Comparison of ENCODE assay signal across 1 cellular context in the genomic region with DNA sequence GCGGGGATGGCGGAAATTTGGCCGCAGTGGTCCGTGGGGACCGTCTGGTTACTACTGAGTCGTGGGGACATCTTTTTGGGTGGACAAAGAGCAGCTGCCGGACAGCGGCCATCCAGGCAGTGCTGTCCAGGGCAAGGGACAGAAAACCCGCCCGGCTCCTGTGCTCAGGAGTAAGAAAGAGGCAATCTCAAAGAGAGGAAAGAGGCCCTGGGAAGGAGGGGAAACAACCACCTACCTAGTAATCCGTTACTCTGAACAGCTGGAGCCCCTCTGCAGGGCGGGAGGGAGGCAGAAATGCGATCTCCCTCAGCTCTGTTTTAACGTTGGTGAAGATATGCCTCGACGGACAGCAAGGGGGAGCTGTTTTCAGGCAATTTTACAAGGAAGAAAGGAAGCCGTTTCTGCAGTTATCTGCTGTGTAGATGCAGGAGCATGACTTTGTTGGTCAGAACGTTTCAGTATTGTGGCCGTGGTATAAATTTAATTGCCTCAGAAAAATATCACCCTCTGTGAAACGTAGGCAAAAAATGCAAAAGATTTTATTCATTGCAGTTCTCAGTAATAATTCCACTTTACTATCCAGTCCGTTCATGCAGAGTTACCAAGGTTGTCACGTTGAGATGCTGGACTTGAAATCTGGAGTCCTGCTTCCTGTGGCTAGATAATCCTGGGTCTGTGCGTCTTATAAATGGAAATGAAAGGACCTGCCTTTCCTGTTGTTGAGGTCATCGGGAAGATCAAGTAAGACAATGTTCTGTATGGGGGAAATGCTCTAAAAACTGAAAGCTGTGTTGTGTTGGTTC.
TF ChIP-seq lines count a peak whose summit lies in the region.

No MANE protein-coding gene starts in this region.

TF ChIP-seq in HEK293, 187 proteins besides CTCF, POLR2A, EP300 and RAD21 (continued from another document and continues in another):
- TF ChIP-seq ZNF311 (tag by site-specific recombination; IDR thresholded peaks at IDR 0.05; ENCODE audit: borderline replicate concordance) (no peak), HOXA7 (CRISPR knock-in tag; IDR thresholded peaks at IDR 0.05; ENCODE audit: borderline replicate concordance) (no peak), ZNF140 (tag by site-specific recombination; IDR thresholded peaks at IDR 0.05) (no peak), ZNF211 (tag by site-specific recombination; IDR thresholded peaks at IDR 0.05; ENCODE audit: low read depth) (no peak), SETDB1 (IDR thresholded peaks at IDR 0.05; ENCODE audit: insufficient read length, low read length) (peak; percentile 24), ZNF629 (tag by site-specific recombination; IDR thresholded peaks at IDR 0.05) (no peak), REPIN1 (tag by site-specific recombination; IDR thresholded peaks at IDR 0.05; ENCODE audit: low read depth) (no peak), ZNF548 (tag by site-specific recombination; IDR thresholded peaks at IDR 0.05) (no peak), SALL2 (tag by site-specific recombination; IDR thresholded peaks at IDR 0.05; ENCODE audit: borderline replicate concordance) (no peak), ZFP69B (tag by site-specific recombination; IDR thresholded peaks at IDR 0.05) (no peak), KLF7 (tag by site-specific recombination; IDR thresholded peaks at IDR 0.05; ENCODE audit: borderline replicate concordance) (no peak), SP2 (tag by site-specific recombination; IDR thresholded peaks at IDR 0.05) (no peak), ZNF404 (tag by site-specific recombination; IDR thresholded peaks at IDR 0.05) (no peak), EGR2 (tag by site-specific recombination; IDR thresholded peaks at IDR 0.05; ENCODE audit: low read depth) (no peak), ZNF433 (tag by site-specific recombination; IDR thresholded peaks at IDR 0.05; ENCODE audit: low read depth) (no peak), BCL11B (tag by site-specific recombination; IDR thresholded peaks at IDR 0.05; ENCODE audit: low read depth) (no peak), ZNF274 (IDR thresholded peaks at IDR 0.05; ENCODE audit: low read length) (no peak), ZNF274 (tag by site-specific recombination; IDR thresholded peaks at IDR 0.05; ENCODE audit: borderline replicate concordance) (no peak), ZNF776 (tag by site-specific recombination; IDR thresholded peaks at IDR 0.05; ENCODE audit: borderline replicate concordance) (no peak), ZNF510 (tag by site-specific recombination; IDR thresholded peaks at IDR 0.05; ENCODE audit: insufficient replicate concordance) (no peak), ZNF560 (tag by site-specific recombination; IDR thresholded peaks at IDR 0.05; ENCODE audit: borderline replicate concordance) (no peak), HOXD13 (CRISPR knock-in tag; IDR thresholded peaks at IDR 0.05; ENCODE audit: borderline replicate concordance) (no peak), ZNF214 (tag by site-specific recombination; IDR thresholded peaks at IDR 0.05; ENCODE audit: borderline replicate concordance) (no peak), ZXDB (tag by site-specific recombination; IDR thresholded peaks at IDR 0.05) (no peak)
- TF ChIP-seq, protein P1, sequence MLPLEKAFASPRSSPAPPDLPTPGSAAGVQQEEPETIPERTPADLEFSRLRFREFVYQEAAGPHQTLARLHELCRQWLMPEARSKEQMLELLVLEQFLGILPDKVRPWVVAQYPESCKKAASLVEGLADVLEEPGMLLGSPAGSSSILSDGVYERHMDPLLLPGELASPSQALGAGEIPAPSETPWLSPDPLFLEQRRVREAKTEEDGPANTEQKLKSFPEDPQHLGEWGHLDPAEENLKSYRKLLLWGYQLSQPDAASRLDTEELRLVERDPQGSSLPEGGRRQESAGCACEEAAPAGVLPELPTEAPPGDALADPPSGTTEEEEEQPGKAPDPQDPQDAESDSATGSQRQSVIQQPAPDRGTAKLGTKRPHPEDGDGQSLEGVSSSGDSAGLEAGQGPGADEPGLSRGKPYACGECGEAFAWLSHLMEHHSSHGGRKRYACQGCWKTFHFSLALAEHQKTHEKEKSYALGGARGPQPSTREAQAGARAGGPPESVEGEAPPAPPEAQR (tag by site-specific recombination; IDR thresholded peaks at IDR 0.05) = no peak
- TF ChIP-seq, protein P2, sequence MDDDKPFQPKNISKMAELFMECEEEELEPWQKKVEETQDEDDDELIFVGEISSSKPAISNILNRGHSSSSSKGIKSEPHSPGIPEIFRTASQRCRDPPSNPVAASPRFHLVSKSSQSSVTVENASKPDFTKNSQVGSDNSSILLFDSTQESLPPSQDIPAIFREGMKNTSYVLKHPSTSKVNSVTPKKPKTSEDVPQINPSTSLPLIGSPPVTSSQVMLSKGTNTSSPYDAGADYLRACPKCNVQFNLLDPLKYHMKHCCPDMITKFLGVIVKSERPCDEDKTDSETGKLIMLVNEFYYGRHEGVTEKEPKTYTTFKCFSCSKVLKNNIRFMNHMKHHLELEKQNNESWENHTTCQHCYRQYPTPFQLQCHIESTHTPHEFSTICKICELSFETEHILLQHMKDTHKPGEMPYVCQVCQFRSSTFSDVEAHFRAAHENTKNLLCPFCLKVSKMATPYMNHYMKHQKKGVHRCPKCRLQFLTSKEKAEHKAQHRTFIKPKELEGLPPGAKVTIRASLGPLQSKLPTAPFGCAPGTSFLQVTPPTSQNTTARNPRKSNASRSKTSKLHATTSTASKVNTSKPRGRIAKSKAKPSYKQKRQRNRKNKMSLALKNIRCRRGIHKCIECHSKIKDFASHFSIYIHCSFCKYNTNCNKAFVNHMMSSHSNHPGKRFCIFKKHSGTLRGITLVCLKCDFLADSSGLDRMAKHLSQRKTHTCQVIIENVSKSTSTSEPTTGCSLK (tag by site-specific recombination; IDR thresholded peaks at IDR 0.05) = no peak
- TF ChIP-seq, protein P3, sequence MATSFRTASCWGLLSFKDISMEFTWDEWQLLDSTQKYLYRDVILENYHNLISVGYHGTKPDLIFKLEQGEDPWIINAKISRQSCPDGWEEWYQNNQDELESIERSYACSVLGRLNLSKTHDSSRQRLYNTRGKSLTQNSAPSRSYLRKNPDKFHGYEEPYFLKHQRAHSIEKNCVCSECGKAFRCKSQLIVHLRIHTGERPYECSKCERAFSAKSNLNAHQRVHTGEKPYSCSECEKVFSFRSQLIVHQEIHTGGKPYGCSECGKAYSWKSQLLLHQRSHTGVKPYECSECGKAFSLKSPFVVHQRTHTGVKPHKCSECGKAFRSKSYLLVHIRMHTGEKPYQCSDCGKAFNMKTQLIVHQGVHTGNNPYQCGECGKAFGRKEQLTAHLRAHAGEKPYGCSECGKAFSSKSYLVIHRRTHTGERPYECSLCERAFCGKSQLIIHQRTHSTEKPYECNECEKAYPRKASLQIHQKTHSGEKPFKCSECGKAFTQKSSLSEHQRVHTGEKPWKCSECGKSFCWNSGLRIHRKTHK (tag by site-specific recombination; IDR thresholded peaks at IDR 0.05) = no peak
- TF ChIP-seq, protein P4, sequence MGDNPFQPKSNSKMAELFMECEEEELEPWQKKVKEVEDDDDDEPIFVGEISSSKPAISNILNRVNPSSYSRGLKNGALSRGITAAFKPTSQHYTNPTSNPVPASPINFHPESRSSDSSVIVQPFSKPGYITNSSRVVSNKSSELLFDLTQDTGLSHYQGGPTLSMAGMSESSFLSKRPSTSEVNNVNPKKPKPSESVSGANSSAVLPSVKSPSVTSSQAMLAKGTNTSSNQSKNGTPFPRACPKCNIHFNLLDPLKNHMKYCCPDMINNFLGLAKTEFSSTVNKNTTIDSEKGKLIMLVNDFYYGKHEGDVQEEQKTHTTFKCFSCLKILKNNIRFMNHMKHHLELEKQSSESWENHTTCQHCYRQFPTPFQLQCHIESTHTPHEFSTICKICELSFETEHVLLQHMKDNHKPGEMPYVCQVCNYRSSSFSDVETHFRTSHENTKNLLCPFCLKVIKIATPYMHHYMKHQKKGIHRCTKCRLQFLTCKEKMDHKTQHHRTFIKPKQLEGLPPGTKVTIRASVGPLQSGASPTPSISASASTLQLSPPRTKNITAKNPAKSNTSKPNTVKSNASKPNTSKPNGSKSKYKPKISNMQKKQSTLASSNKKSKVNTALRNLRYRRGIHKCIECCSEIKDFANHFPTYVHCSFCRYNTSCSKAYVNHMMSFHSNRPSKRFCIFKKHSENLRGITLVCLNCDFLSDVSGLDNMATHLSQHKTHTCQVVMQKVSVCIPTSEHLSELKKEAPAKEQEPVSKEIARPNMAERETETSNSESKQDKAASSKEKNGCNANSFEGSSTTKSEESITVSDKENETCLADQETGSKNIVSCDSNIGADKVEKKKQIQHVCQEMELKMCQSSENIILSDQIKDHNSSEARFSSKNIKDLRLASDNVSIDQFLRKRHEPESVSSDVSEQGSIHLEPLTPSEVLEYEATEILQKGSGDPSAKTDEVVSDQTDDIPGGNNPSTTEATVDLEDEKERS (tag by site-specific recombination; IDR thresholded peaks at IDR 0.05) = no peak
- TF ChIP-seq, protein P5, sequence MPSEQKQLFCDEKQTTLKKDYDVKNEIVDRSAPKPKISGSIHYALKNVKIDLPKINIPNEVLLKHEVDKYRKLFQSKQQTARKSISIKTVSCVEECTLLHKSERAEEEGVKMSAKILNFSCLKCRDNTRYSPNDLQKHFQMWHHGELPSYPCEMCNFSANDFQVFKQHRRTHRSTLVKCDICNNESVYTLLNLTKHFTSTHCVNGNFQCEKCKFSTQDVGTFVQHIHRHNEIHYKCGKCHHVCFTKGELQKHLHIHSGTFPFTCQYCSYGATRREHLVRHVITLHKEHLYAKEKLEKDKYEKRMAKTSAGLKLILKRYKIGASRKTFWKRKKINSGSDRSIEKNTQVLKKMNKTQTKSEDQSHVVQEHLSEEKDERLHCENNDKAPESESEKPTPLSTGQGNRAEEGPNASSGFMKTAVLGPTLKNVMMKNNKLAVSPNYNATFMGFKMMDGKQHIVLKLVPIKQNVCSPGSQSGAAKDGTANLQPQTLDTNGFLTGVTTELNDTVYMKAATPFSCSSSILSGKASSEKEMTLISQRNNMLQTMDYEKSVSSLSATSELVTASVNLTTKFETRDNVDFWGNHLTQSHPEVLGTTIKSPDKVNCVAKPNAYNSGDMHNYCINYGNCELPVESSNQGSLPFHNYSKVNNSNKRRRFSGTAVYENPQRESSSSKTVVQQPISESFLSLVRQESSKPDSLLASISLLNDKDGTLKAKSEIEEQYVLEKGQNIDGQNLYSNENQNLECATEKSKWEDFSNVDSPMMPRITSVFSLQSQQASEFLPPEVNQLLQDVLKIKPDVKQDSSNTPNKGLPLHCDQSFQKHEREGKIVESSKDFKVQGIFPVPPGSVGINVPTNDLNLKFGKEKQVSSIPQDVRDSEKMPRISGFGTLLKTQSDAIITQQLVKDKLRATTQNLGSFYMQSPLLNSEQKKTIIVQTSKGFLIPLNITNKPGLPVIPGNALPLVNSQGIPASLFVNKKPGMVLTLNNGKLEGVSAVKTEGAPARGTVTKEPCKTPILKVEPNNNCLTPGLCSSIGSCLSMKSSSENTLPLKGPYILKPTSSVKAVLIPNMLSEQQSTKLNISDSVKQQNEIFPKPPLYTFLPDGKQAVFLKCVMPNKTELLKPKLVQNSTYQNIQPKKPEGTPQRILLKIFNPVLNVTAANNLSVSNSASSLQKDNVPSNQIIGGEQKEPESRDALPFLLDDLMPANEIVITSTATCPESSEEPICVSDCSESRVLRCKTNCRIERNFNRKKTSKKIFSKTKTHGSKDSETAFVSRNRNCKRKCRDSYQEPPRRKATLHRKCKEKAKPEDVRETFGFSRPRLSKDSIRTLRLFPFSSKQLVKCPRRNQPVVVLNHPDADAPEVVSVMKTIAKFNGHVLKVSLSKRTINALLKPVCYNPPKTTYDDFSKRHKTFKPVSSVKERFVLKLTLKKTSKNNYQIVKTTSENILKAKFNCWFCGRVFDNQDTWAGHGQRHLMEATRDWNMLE (tag by site-specific recombination; conservative IDR thresholded peaks at IDR 0.05; ENCODE audit: low read depth) = no peak
- TF ChIP-seq, protein P6, sequence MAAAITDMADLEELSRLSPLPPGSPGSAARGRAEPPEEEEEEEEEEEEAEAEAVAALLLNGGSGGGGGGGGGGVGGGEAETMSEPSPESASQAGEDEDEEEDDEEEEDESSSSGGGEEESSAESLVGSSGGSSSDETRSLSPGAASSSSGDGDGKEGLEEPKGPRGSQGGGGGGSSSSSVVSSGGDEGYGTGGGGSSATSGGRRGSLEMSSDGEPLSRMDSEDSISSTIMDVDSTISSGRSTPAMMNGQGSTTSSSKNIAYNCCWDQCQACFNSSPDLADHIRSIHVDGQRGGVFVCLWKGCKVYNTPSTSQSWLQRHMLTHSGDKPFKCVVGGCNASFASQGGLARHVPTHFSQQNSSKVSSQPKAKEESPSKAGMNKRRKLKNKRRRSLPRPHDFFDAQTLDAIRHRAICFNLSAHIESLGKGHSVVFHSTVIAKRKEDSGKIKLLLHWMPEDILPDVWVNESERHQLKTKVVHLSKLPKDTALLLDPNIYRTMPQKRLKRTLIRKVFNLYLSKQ (tag by site-specific recombination; IDR thresholded peaks at IDR 0.05; ENCODE audit: borderline replicate concordance) = no peak
- TF ChIP-seq, protein P7, sequence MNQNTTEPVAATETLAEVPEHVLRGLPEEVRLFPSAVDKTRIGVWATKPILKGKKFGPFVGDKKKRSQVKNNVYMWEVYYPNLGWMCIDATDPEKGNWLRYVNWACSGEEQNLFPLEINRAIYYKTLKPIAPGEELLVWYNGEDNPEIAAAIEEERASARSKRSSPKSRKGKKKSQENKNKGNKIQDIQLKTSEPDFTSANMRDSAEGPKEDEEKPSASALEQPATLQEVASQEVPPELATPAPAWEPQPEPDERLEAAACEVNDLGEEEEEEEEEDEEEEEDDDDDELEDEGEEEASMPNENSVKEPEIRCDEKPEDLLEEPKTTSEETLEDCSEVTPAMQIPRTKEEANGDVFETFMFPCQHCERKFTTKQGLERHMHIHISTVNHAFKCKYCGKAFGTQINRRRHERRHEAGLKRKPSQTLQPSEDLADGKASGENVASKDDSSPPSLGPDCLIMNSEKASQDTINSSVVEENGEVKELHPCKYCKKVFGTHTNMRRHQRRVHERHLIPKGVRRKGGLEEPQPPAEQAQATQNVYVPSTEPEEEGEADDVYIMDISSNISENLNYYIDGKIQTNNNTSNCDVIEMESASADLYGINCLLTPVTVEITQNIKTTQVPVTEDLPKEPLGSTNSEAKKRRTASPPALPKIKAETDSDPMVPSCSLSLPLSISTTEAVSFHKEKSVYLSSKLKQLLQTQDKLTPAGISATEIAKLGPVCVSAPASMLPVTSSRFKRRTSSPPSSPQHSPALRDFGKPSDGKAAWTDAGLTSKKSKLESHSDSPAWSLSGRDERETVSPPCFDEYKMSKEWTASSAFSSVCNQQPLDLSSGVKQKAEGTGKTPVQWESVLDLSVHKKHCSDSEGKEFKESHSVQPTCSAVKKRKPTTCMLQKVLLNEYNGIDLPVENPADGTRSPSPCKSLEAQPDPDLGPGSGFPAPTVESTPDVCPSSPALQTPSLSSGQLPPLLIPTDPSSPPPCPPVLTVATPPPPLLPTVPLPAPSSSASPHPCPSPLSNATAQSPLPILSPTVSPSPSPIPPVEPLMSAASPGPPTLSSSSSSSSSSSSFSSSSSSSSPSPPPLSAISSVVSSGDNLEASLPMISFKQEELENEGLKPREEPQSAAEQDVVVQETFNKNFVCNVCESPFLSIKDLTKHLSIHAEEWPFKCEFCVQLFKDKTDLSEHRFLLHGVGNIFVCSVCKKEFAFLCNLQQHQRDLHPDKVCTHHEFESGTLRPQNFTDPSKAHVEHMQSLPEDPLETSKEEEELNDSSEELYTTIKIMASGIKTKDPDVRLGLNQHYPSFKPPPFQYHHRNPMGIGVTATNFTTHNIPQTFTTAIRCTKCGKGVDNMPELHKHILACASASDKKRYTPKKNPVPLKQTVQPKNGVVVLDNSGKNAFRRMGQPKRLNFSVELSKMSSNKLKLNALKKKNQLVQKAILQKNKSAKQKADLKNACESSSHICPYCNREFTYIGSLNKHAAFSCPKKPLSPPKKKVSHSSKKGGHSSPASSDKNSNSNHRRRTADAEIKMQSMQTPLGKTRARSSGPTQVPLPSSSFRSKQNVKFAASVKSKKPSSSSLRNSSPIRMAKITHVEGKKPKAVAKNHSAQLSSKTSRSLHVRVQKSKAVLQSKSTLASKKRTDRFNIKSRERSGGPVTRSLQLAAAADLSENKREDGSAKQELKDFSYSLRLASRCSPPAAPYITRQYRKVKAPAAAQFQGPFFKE (tag by site-specific recombination; IDR thresholded peaks at IDR 0.05; ENCODE audit: borderline replicate concordance) = no peak
